Comparison of ENCODE assay signal across 18 cellular contexts in genomic region chr9:82140471-82140870, GRCh38.
"Had no signal": no experiment of that assay in that cellular context is flagged by ENCODE, and none has a peak within 500 bp of the region (broad histone marks: within the 10 kb centered on the region; RNA-seq: fewer than 3 reads in every experiment).

No MANE protein-coding gene starts in this region.

- H3K27ac Mint-ChIP-seq: activated naive CD4-positive, alpha-beta T cell treated with anti-CD3 and anti-CD28 coated beads, Interleukin-2, amount 50 U/mL, for 72 hours had no signal

- H3K9me3 ChIP-seq: adrenal gland, tibial artery had no signal

- H3K27ac ChIP-seq: adrenal gland, cardiac muscle cell, tibial artery had no signal

- H3K4me3 ChIP-seq: adrenal gland, cardiac muscle cell, tibial artery had no signal

- DNase-seq: activated CD4-positive, alpha-beta T cell treated with anti-CD3 and anti-CD28 coated beads, Interleukin-2, amount 50 U/mL, for 4 hours; activated gamma-delta T cell treated with Interleukin-2 at 50 U/mL for 16 hours; dermis blood vessel endothelial cell; effector memory CD4-positive, alpha-beta T cell; foreskin melanocyte; glutamatergic neuron; hippocampal formation; occipital lobe; posterior cingulate gyrus; stimulated activated CD8-positive, alpha-beta memory T cell treated with anti-CD3 and anti-CD28 coated beads, Interleukin-4, amount 100 ng/mL, for 48 hours; stimulated activated naive CD4-positive, alpha-beta T cell; tibial artery had no signal

- ATAC-seq: activated naive CD4-positive, alpha-beta T cell treated with anti-CD3 and anti-CD28 coated beads, Interleukin-2, amount 50 U/mL, for 72 hours had no signal

- H3K4me1 ChIP-seq: adrenal gland, tibial artery had no signal

- H3K36me3 ChIP-seq: adrenal gland, cardiac muscle cell, tibial artery had no signal

- FAIRE-seq: endothelial cell of umbilical vein, keratinocyte, TTC549 had no signal

- H3K27me3 ChIP-seq: adrenal gland, cardiac muscle cell, tibial artery had no signal
